ENCODE assay signal across 30 cellular contexts in genomic region chr3:55877703-55878102, GRCh38.
A peak's percentile ranks its signal among the peaks of the same experiment; 100 is the strongest.
DNase-seq lines count a peak whose midpoint lies in the region; ATAC-seq, FAIRE-seq and TF ChIP-seq lines count a peak whose summit lies in the region.
"Had no signal": no experiment of that assay in that cellular context is flagged by ENCODE, and none has a peak within 500 bp of the region (broad histone marks: within the 10 kb centered on the region; RNA-seq: fewer than 3 reads in every experiment).

No MANE protein-coding gene starts in this region.

- no peaks in the 10 kb centered on the region for H4K20me1 ChIP-seq in DND-41 (ENCODE audit: insufficient read depth, low read length)
- H4K20me1 ChIP-seq in K562 (replicated peaks; ENCODE audit: control insufficient read depth, insufficient read depth, low read length) = no peaks in the 10 kb centered on the region

- no peaks in the 10 kb centered on the region for H3K4me1 Mint-ChIP-seq in HFFc6 (ENCODE audit: low read depth)
- H3K4me1 Mint-ChIP-seq: CD4-positive, alpha-beta memory T cell; natural killer cell had no signal

- H4K5ac ChIP-seq in mesendoderm (ENCODE audit: low read length) = no peak overlapping the region

- H3K36me3 ChIP-seq in DND-41 (ENCODE audit: insufficient read depth, low read length) = no peaks in the 10 kb centered on the region
- H3K36me3 ChIP-seq in K562 (ENCODE audit: control insufficient read depth, insufficient read depth, low read length) = no peaks in the 10 kb centered on the region
- no peaks in the 10 kb centered on the region for H3K36me3 ChIP-seq in mesendoderm (ENCODE audit: control insufficient read depth, insufficient read depth, low read length)
- H3K36me3 ChIP-seq: colonic mucosa, heart left ventricle, left lung, pancreas, upper lobe of right lung had no signal

- no peak for TF ChIP-seq RAD21 in K562 (CRISPR knock-in tag; conservative IDR thresholded peaks at IDR 0.05 in 1 of 2, IDR thresholded peaks at IDR 0.05 in 1 of 2)

- no peak overlapping the region for H3K23ac ChIP-seq in mesendoderm (ENCODE audit: low read length)

- no peak for FAIRE-seq in K562 (lab: Jason Lieb, UNC)
- FAIRE-seq: endometrium, GM12892, GM19239, pancreas had no signal

- H3K27me3 ChIP-seq in DND-41 (ENCODE audit: insufficient read depth, low read length, poor library complexity) (peaks cover 4% of the 10 kb centered on the region), K562 (ENCODE audit: control insufficient read depth in 2 of 2, insufficient read depth in 2 of 2, low read length in 2 of 2) (no peaks in the 10 kb centered on the region), mesendoderm (ENCODE audit: insufficient read depth, low read length, poor library complexity) (no peaks in the 10 kb centered on the region)
- H3K27me3 ChIP-seq: colonic mucosa, left lung, pancreas, upper lobe of right lung had no signal

- no peak overlapping the region for H3K56ac ChIP-seq in mesendoderm (ENCODE audit: low read length)

- H3K4me1 ChIP-seq in DND-41 (ENCODE audit: insufficient read depth, low read length) = no peaks in the 10 kb centered on the region
- H3K4me1 ChIP-seq in K562 (replicated peaks in 1 of 2; ENCODE audit: control insufficient read depth in 2 of 2, insufficient read depth in 2 of 2, low read length in 2 of 2) = no peaks in the 10 kb centered on the region
- H3K4me1 ChIP-seq in mesendoderm (ENCODE audit: control insufficient read depth, low read depth, low read length) = peaks cover 4% of the 10 kb centered on the region
- H3K4me1 ChIP-seq: colonic mucosa, heart left ventricle, left lung, pancreas had no signal

- H2BK15ac ChIP-seq in mesendoderm (replicated peaks; ENCODE audit: low read depth) = no peak overlapping the region

- H3K27me3 Mint-ChIP-seq in HFFc6 (ENCODE audit: insufficient read depth) = no peaks in the 10 kb centered on the region; the same call in 1 of the 2 replicates
- H3K27me3 Mint-ChIP-seq: CD4-positive, alpha-beta memory T cell had no signal

- in situ Hi-C loops in K562 (cut with MboI) = no loop called here

- H4K8ac ChIP-seq in mesendoderm (ENCODE audit: low read depth, low read length) = no peak overlapping the region

- intact Hi-C loops in K562 (cut with micrococcal nuclease) = no loop called here

- TF ChIP-seq EP300 in K562 (IDR thresholded peaks at IDR 0.05; ENCODE audit: low read length) = no peak

- H3K9me3 Mint-ChIP-seq in HFFc6 = peaks cover 8% of the 10 kb centered on the region
- H3K9me3 Mint-ChIP-seq: brain; T-helper 2 cell treated with Interferon-gamma antibody and Interleukin-4, amounts not matched to agents 5 μg/mL and 100 μg/mL, for 36 hours had no signal

- no peak for DNase-seq in DND-41
- no peak for DNase-seq in HFFc6
- no peak for DNase-seq in K562 (ENCODE audit: extremely low read depth in 1 of 4, low spot score in 3 of 4)
- peak; percentile 82 for DNase-seq in mesendoderm
- DNase-seq in activated T-cell treated with anti-CD3 and anti-CD28 coated beads, Interleukin-2, amount 50 U/mL, for 48 hours = no peak
- DNase-seq: activated CD4-positive, alpha-beta T cell treated with anti-CD3 and anti-CD28 coated beads, Interleukin-2, amount 50 U/mL, for 1 hour; activated CD8-positive, alpha-beta memory T cell treated with anti-CD3 and anti-CD28 coated beads, Interleukin-2, amount 50 U/mL, for 4 hours; activated gamma-delta T cell; CD4-positive, alpha-beta memory T cell; colonic mucosa; DMS53; heart left ventricle; left lung; natural killer cell; NCI-H146; NCI-H2171; NCI-H524 treated with DMSO at 0.1 percent for 48 hours; pancreas; SK-N-SH; upper lobe of right lung had no signal

- H3K4me3 Mint-ChIP-seq in HFFc6 = no peak overlapping the region
- H3K4me3 Mint-ChIP-seq: brain; CD4-positive, alpha-beta memory T cell; natural killer cell; T-helper 2 cell treated with Interferon-gamma antibody and Interleukin-4, amounts not matched to agents 5 μg/mL and 100 μg/mL, for 36 hours had no signal

- TF ChIP-seq CTCF in DND-41 (IDR thresholded peaks at IDR 0.05; ENCODE audit: borderline replicate concordance, extremely low read depth, low read length, poor library complexity, severe bottlenecking) = peak; percentile 27
- 0 out of 2 replicates have a peak, but pooled peaks have one; percentile 10 for TF ChIP-seq CTCF in HFFc6 (IDR thresholded peaks at IDR 0.05)
- TF ChIP-seq CTCF in K562 (IDR thresholded peaks at IDR 0.05 in 2 of 3, conservative IDR thresholded peaks at IDR 0.05 in 1 of 3; ENCODE audit: insufficient read depth in 2 of 3, low read depth in 1 of 3, low read length in 3 of 3) = peak in 2 of 3 experiments; percentile 6 to 18; a peak in 1 of 6 replicates

- H3K18ac ChIP-seq in mesendoderm (ENCODE audit: low read length) = no peak overlapping the region

- no peak overlapping the region for H3K4me3 ChIP-seq in DND-41 (ENCODE audit: low read depth in 1 of 2, low read length in 2 of 2)
- H3K4me3 ChIP-seq in K562 = no peak overlapping the region
- no peak overlapping the region for H3K4me3 ChIP-seq in mesendoderm (ENCODE audit: low read length)
- H3K4me3 ChIP-seq: colonic mucosa, heart left ventricle, left lung, pancreas, upper lobe of right lung had no signal

- no peak for ATAC-seq in DND-41 (ENCODE audit: insufficient read depth, low read depth)
- ATAC-seq in K562 = no peak
- no peak for ATAC-seq in HG02678 (IDR thresholded peaks at IDR 0.05; ENCODE audit: unreplicated experiment)
- no peak for ATAC-seq in GM21529 (IDR thresholded peaks at IDR 0.05; ENCODE audit: unreplicated experiment)
- ATAC-seq: heart left ventricle, left lung, natural killer cell, pancreas, sciatic nerve, upper lobe of right lung had no signal

- H3K27ac Mint-ChIP-seq in HFFc6 = no peak overlapping the region
- H3K27ac Mint-ChIP-seq: brain; natural killer cell; T-helper 2 cell treated with Interferon-gamma antibody and Interleukin-4, amounts not matched to agents 5 μg/mL and 100 μg/mL, for 36 hours had no signal

- H3K79me2 ChIP-seq in DND-41 (ENCODE audit: insufficient read depth, low read length) = no peaks in the 10 kb centered on the region
- no peaks in the 10 kb centered on the region for H3K79me2 ChIP-seq in K562 (ENCODE audit: control insufficient read depth, insufficient read depth, low read length)
- no peaks in the 10 kb centered on the region for H3K79me2 ChIP-seq in mesendoderm (ENCODE audit: control insufficient read depth, insufficient read depth, low read length)

- POLR2A ChIA-PET in K562 (lab: Yijun Ruan, JAX) = no interaction called here

- H3K9me3 ChIP-seq in DND-41 (ENCODE audit: insufficient read depth, low read length, severe bottlenecking) = no peaks in the 10 kb centered on the region
- H3K9me3 ChIP-seq in K562 (replicated peaks; ENCODE audit: control insufficient read depth, insufficient read depth, low read depth, low read length) = no peaks in the 10 kb centered on the region
- H3K9me3 ChIP-seq: colonic mucosa, heart left ventricle, left lung, pancreas, SK-N-SH, upper lobe of right lung had no signal

- no peak overlapping the region for H3K27ac ChIP-seq in DND-41 (ENCODE audit: low read length)
- no peak overlapping the region for H3K27ac ChIP-seq in K562 (ENCODE audit: extremely low read depth, low read depth, low read length)
- H3K27ac ChIP-seq in mesendoderm (ENCODE audit: low read depth, low read length) = no peak overlapping the region
- H3K27ac ChIP-seq: colonic mucosa, heart left ventricle, left lung, pancreas, RWPE1, upper lobe of right lung, VCaP had no signal

- H2BK5ac ChIP-seq in mesendoderm (ENCODE audit: low read length) = no peak overlapping the region

- no peaks in the 10 kb centered on the region for H3K36me3 Mint-ChIP-seq in HFFc6 (ENCODE audit: low read depth)
- H3K36me3 Mint-ChIP-seq: brain; CD4-positive, alpha-beta memory T cell; natural killer cell had no signal

- H2AFZ ChIP-seq in DND-41 (ENCODE audit: low read depth, low read length) = no peak overlapping the region
- H2AFZ ChIP-seq in K562 (ENCODE audit: low read depth, low read length) = no peak overlapping the region

- H3K9me1 ChIP-seq in K562 (ENCODE audit: control insufficient read depth, insufficient read depth, low read length) = no peaks in the 10 kb centered on the region

- CTCF ChIA-PET in K562 (lab: Yijun Ruan, JAX; ENCODE audit: low intra/inter-chr PET ratio) = no interaction called here

- H2AK5ac ChIP-seq in mesendoderm (ENCODE audit: low read length) = no peak overlapping the region

- TF ChIP-seq POLR2A in K562 (conservative IDR thresholded peaks at IDR 0.05) = no peak

- no peaks in the 10 kb centered on the region for H3K79me1 ChIP-seq in mesendoderm (ENCODE audit: low read length)

- H3K4ac ChIP-seq in mesendoderm (ENCODE audit: low read depth, low read length) = no peak overlapping the region

- no peak overlapping the region for H2BK120ac ChIP-seq in mesendoderm (ENCODE audit: low read depth, low read length)

- BruUV-seq in K562 (replicated peaks; lab: Mats Ljungman, UMichigan) = no TSS peak

- H3K4me2 ChIP-seq in DND-41 (ENCODE audit: insufficient read depth, low read length) (no peak overlapping the region), K562 (ENCODE audit: insufficient read depth, low read length) (no peak overlapping the region), mesendoderm (ENCODE audit: low read length) (no peak overlapping the region)
- H3K4me2 ChIP-seq: SK-N-SH had no signal

- H3K9ac ChIP-seq in DND-41 (ENCODE audit: low read depth, low read length) (no peak overlapping the region), K562 (ENCODE audit: insufficient read depth in 1 of 2, low read depth in 2 of 2, low read length in 2 of 2) (no peak overlapping the region), mesendoderm (ENCODE audit: low read length) (no peak overlapping the region)
- H3K9ac ChIP-seq: SK-N-SH had no signal

- WGBS in K562 (ENCODE audit: insufficient coverage, low coverage, missing lambda C conversion rate) = 0% methylated on average over 4 of the region's 4 CpGs
- no CpG with 5 or more reads among the region's 4 CpGs for WGBS in mesendoderm (ENCODE audit: extremely low coverage, insufficient coverage, low lambda C conversion rate)

TF ChIP-seq in K562, 482 proteins besides CTCF, POLR2A, EP300 and RAD21:
- TF ChIP-seq CGGBP1 (CRISPR knock-in tag; IDR thresholded peaks at IDR 0.05) = no peak
- TF ChIP-seq CXXC5 (CRISPR knock-in tag; IDR thresholded peaks at IDR 0.05) = no peak
TF ChIP-seq in K562: peak in this region for 0.
